Comparison of ENCODE assay signal across 8 cellular contexts in the genomic region with DNA sequence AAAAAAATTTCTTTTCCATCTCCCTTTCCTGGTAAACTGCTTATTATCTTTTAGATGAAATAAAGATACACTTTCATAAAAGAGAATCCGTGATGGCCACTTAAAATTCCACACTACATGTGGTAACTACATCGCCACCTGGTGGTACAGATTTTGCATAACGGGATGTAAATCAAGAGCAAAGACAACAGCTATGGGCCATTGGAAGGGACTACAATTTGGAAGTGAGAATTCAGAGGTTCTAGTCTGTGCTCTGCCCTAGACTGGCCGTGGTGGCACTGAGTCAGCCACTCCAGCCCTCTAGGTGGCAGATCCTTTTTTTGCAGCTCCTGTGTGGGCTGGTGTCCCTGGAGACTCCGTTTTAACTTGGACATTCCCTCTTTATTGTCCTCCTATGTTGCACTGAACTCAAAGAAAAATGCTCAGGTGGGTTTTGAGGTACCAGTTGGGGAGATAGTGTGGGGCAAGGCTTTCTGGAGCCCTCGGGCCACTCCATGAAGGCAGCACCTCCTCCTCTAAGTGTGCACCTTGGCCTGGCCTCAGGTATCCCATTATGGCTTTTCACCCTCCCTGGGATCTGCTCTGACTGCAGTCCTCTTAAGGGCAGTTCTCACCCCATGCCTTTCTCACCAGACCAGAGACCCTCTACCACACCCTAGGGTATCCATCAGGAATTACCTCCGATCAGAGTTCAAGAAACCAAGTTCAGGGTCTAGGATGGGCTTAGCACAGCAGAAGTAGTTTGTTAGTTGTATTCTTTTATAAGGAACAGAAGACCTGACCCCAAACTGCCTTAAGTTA.
A peak's percentile ranks its signal among the peaks of the same experiment; 100 is the strongest.
DNase-seq lines count a peak whose midpoint lies in the region; TF ChIP-seq lines count a peak whose summit lies in the region.

No MANE protein-coding gene starts in this region.

- peak; percentile 85 for TF ChIP-seq CTCF in VCaP (conservative IDR thresholded peaks at IDR 0.05)

- DNase-seq in D341Med (ENCODE audit: low spot score) = peak; percentile 63
- peak; percentile 63 for DNase-seq in HEK293T (ENCODE audit: extremely low spot score)
- DNase-seq in NCI-H2196 (lab: John Stamatoyannopoulos, UW; ENCODE audit: unreplicated experiment) = peak; percentile 94
- peak in 34 of 61 donors; percentile 1 to 90 (median 33) for DNase-seq in caudate nucleus (lab: John Stamatoyannopoulos, UW)
- peak; percentile 79 for DNase-seq in kidney tubule cell (ENCODE audit: low spot score)
- peak; percentile 68 for DNase-seq in stimulated activated CD4-positive, alpha-beta T cell treated with anti-CD3 and anti-CD28 coated beads, Interleukin-4, amount 100 ng/mL, for 24 hours
- DNase-seq in OCI-M2 (lab: John Stamatoyannopoulos, UW; ENCODE audit: unreplicated experiment) = no peak

- POLR2A ChIA-PET in HEK293T (lab: Yijun Ruan, JAX) = interaction anchor here (1.4 kb wide), 1 partner anchor 55 kb away, joined by 4 read pairs; the partner anchor contains the start of gene SPSB4

- no peak overlapping the region for H3K27ac ChIP-seq in VCaP
- H3K27ac ChIP-seq in caudate nucleus (ENCODE audit: low read depth, low read length) = no peak overlapping the region

- CTCF ChIA-PET in HEK293T (lab: Yijun Ruan, JAX) = interaction anchor here (0.6 to 1.4 kb wide), 6 partner anchors 9 to 627 kb away, joined by 3 to 14 read pairs (median 4); no protein-coding TSS in a partner anchor

TF ChIP-seq in HEK293T, 16 proteins besides CTCF, POLR2A, EP300 and RAD21:
- no peak for TF ChIP-seq FOXM1 (IDR thresholded peaks at IDR 0.05; ENCODE audit: borderline replicate concordance)
- TF ChIP-seq, protein P1, sequence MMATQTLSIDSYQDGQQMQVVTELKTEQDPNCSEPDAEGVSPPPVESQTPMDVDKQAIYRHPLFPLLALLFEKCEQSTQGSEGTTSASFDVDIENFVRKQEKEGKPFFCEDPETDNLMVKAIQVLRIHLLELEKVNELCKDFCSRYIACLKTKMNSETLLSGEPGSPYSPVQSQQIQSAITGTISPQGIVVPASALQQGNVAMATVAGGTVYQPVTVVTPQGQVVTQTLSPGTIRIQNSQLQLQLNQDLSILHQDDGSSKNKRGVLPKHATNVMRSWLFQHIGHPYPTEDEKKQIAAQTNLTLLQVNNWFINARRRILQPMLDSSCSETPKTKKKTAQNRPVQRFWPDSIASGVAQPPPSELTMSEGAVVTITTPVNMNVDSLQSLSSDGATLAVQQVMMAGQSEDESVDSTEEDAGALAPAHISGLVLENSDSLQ (IDR thresholded peaks at IDR 0.05) = peak; percentile 83
TF ChIP-seq in HEK293T: peak in this region for 1.
